In the genomic region with DNA sequence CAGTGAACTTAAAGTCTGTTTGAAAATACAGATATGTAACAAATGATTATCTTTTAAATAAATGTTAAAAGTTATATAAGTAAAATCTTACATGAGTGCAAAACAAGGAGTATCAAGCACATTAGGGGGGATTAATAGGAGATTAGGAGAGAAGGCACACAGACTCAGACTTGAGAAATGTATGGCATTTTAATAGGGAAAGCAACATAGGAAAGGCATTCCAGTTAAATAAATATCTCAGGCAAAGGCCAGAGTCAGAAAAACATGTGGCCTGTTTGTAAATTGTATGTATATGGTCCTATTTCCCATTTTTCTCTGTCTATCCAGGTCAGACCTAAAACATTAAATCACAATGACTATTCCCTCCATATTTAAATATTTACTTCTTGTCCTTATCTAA, we compare ENCODE assay signal across 18 cellular contexts.
DNase-seq lines count a peak whose midpoint lies in the region; ATAC-seq and TF ChIP-seq lines count a peak whose summit lies in the region.
"Had no signal": no experiment of that assay in that cellular context is flagged by ENCODE, and none has a peak within 500 bp of the region (broad histone marks: within the 10 kb centered on the region; RNA-seq: fewer than 3 reads in every experiment).

No MANE protein-coding gene starts in this region.

- no peak for TF ChIP-seq CTCF in AG10803 (conservative IDR thresholded peaks at IDR 0.05; ENCODE audit: low read length)
- no peak for TF ChIP-seq CTCF in Panc1 (IDR thresholded peaks at IDR 0.05)
- no peak for TF ChIP-seq CTCF in left lung (IDR thresholded peaks at IDR 0.05)
- TF ChIP-seq CTCF in GM13977 (IDR thresholded peaks at IDR 0.05; ENCODE audit: extremely low read depth, insufficient read depth, missing control alignments), result no peak

- H4K8ac ChIP-seq in mesendoderm (ENCODE audit: low read depth, low read length), result no peak overlapping the region

- intact Hi-C loops in Panc1 (cut with micrococcal nuclease; ENCODE audit: unreplicated experiment) (no loop called here), left lung (cut with DNase I) (no loop called here)

- H2BK15ac ChIP-seq in mesendoderm (replicated peaks; ENCODE audit: low read depth), result no peak overlapping the region

- H3K18ac ChIP-seq in mesendoderm (ENCODE audit: low read length), result no peak overlapping the region

- H3K79me1 ChIP-seq in mesendoderm (ENCODE audit: low read length), result no peaks in the 10 kb centered on the region

- CTCF ChIA-PET in Panc1 (lab: Charles Lee), result no interaction called here

- H3K9ac ChIP-seq in mesendoderm (ENCODE audit: low read length), result no peak overlapping the region
- H3K9ac ChIP-seq: KMS-11 had no signal

- no peaks in the 10 kb centered on the region for H3K27me3 ChIP-seq in Panc1 (ENCODE audit: control insufficient read depth, insufficient read depth, low read length)
- H3K27me3 ChIP-seq in mesendoderm (ENCODE audit: insufficient read depth, low read length, poor library complexity), result no peaks in the 10 kb centered on the region
- no peaks in the 10 kb centered on the region for H3K27me3 ChIP-seq in left lung
- H3K27me3 ChIP-seq: BE2C had no signal

- BruUV-seq in Panc1 (replicated peaks; lab: Mats Ljungman, UMichigan), result no TSS peak

- H3K79me2 ChIP-seq in mesendoderm (ENCODE audit: control insufficient read depth, insufficient read depth, low read length), result no peaks in the 10 kb centered on the region

- POLR2A ChIA-PET in Panc1 (lab: Charles Lee), result interaction anchor here (0.6 kb wide), 1 partner anchor 22 kb away, joined by 3 read pairs; no protein-coding TSS in a partner anchor

- H2BK5ac ChIP-seq in mesendoderm (ENCODE audit: low read length), result no peak overlapping the region

- H3K4me2 ChIP-seq in mesendoderm (ENCODE audit: low read length), result no peak overlapping the region
- H3K4me2 ChIP-seq: KMS-11 had no signal

- H3K36me3 ChIP-seq in Panc1 (ENCODE audit: control insufficient read depth, insufficient read depth, low read length) (no peaks in the 10 kb centered on the region), mesendoderm (ENCODE audit: control insufficient read depth, insufficient read depth, low read length) (no peaks in the 10 kb centered on the region), left lung (no peaks in the 10 kb centered on the region)
- H3K36me3 ChIP-seq: BE2C had no signal

- H3K9me3 ChIP-seq in Panc1 (ENCODE audit: control insufficient read depth, insufficient read depth, low read depth, low read length) (no peaks in the 10 kb centered on the region), left lung (no peaks in the 10 kb centered on the region)
- H3K9me3 ChIP-seq: BE2C had no signal

- H2AK5ac ChIP-seq in mesendoderm (ENCODE audit: low read length), result no peak overlapping the region

- in situ Hi-C loops in Panc1 (cut with HindIII; ENCODE audit: low pct_unique_long_range_greater_than_20kb, low sequenced_read_pairs) (no loop called here), GM13977 (cut with MboI; ENCODE audit: low pct_unique_long_range_greater_than_20kb, low sequenced_read_pairs, unreplicated experiment) (no loop called here)

- no peak overlapping the region for H2BK120ac ChIP-seq in mesendoderm (ENCODE audit: low read depth, low read length)

- H3K27ac ChIP-seq in Panc1 (ENCODE audit: low read length), result no peak overlapping the region; the same call in 1 of the 2 replicates
- no peak overlapping the region for H3K27ac ChIP-seq in mesendoderm (ENCODE audit: low read depth, low read length)
- H3K27ac ChIP-seq in left lung, result no peak overlapping the region
- H3K27ac ChIP-seq: KMS-11 had no signal

- H3K4me1 ChIP-seq in Panc1 (ENCODE audit: control insufficient read depth, insufficient read depth, low read length), result no peaks in the 10 kb centered on the region
- H3K4me1 ChIP-seq in mesendoderm (ENCODE audit: control insufficient read depth, low read depth, low read length), result no peaks in the 10 kb centered on the region
- H3K4me1 ChIP-seq in left lung, result no peaks in the 10 kb centered on the region

- H3K23ac ChIP-seq in mesendoderm (ENCODE audit: low read length), result no peak overlapping the region

- H3K4me3 ChIP-seq in AG10803 (ENCODE audit: low read length), result no peak overlapping the region
- H3K4me3 ChIP-seq in Panc1 (ENCODE audit: low read depth in 2 of 2, low read length in 2 of 2), result no peak overlapping the region
- no peak overlapping the region for H3K4me3 ChIP-seq in mesendoderm (ENCODE audit: low read length)
- H3K4me3 ChIP-seq in left lung, result no peak overlapping the region

- DNase-seq in AG10803 (ENCODE audit: low read depth) (peak; percentile 28), GM04503 (ENCODE audit: low read depth) (peak; percentile 9), Panc1 (ENCODE audit: low read depth, low spot score) (no peak), mesendoderm (peak; percentile 19), left lung (no peak), GM13977 (ENCODE audit: low spot score) (no peak), COLO829 (ENCODE audit: low spot score) (no peak)
- DNase-seq: BE2C; CD4-positive, alpha-beta memory T cell; DMS79; GF-D8; NCI-H1048; NCI-H1436 treated with DMSO at 0.1 percent for 48 hours; NCI-H2081 treated with DMSO at 0.1 percent for 48 hours; SHP77 treated with DMSO at 0.1 percent for 48 hours had no signal

- ATAC-seq in Panc1, result peak; percentile 45; the same call in 1 of the 2 replicates
- ATAC-seq in left lung, result no peak
- ATAC-seq in HG03280 (IDR thresholded peaks at IDR 0.05; ENCODE audit: unreplicated experiment), result no peak
- ATAC-seq: HepG2 had no signal

- H3K4ac ChIP-seq in mesendoderm (ENCODE audit: low read depth, low read length), result no peak overlapping the region

- no peak overlapping the region for H3K56ac ChIP-seq in mesendoderm (ENCODE audit: low read length)

- H4K5ac ChIP-seq in mesendoderm (ENCODE audit: low read length), result no peak overlapping the region

Comparison
In these comparisons a context has a peak if more than half of its experiments do, and no peak if none do; other contexts are left out.
1. DNase-seq: peak in AG10803 (single experiment), GM04503 (single experiment) and mesendoderm (single experiment); none in Panc1 (single experiment), left lung (0 of 2), GM13977 (single experiment) and COLO829 (single experiment).